In genomic region chr3:139538733-139539132, GRCh38 we compare ENCODE assay signal across 10 cellular contexts. TPM values are rescaled to one million over a fixed set of nuclear protein-coding genes. Genes with fewer than 3 reads are reported as not detected.
A peak's percentile ranks its signal among the peaks of the same experiment; 100 is the strongest.
DNase-seq lines count a peak whose midpoint lies in the region; ATAC-seq, FAIRE-seq and TF ChIP-seq lines count a peak whose summit lies in the region.
"Had no signal": no experiment of that assay in that cellular context is flagged by ENCODE, and none has a peak within 500 bp of the region (broad histone marks: within the 10 kb centered on the region; RNA-seq: fewer than 3 reads in every experiment).

No MANE protein-coding gene starts in this region.

- H3K79me2 ChIP-seq in H1 (ENCODE audit: control insufficient read depth in 1 of 2, insufficient read depth in 2 of 2, low read length in 2 of 2), result no peaks in the 10 kb centered on the region

- TF ChIP-seq RAD21 in H1 (IDR thresholded peaks at IDR 0.05 in 1 of 2, conservative IDR thresholded peaks at IDR 0.05 in 1 of 2; ENCODE audit: low read depth in 2 of 2, low read length in 2 of 2), result no peak

- H3K4me1 Mint-ChIP-seq in stimulated activated naive CD8-positive, alpha-beta T cell treated with anti-CD3 and anti-CD28 coated beads, Interleukin-15, amount 100 ng/mL, for 72 hours, result peaks cover 56% of the 10 kb centered on the region

- H3K14ac ChIP-seq in H1 (ENCODE audit: insufficient read length), result no peak overlapping the region

- no peaks in the 10 kb centered on the region for H4K20me1 ChIP-seq in H1 (replicated peaks in 1 of 2; ENCODE audit: control insufficient read depth in 1 of 2, insufficient read depth in 2 of 2, low read length in 2 of 2)

- no peak overlapping the region; the same call in 1 of the 2 replicates for H2BK5ac ChIP-seq in H1 (ENCODE audit: low read depth, low read length)

- peak; percentile 41 for ATAC-seq in left lobe of liver
- ATAC-seq in stimulated activated naive CD8-positive, alpha-beta T cell treated with anti-CD3 and anti-CD28 coated beads, Interleukin-15, amount 100 ng/mL, for 72 hours, result no peak
- ATAC-seq: activated T-cell treated with anti-CD3 and anti-CD28 coated beads, Interleukin-2, amount 50 U/mL, for 4 hours had no signal

- no peak overlapping the region for H3K27ac Mint-ChIP-seq in stimulated activated naive CD8-positive, alpha-beta T cell treated with anti-CD3 and anti-CD28 coated beads, Interleukin-15, amount 100 ng/mL, for 72 hours

- no peak for TF ChIP-seq EP300 in H1 (IDR thresholded peaks at IDR 0.05; ENCODE audit: borderline replicate concordance in 1 of 2, low read depth in 2 of 2, low read length in 2 of 2)

- 22% methylated on average over 21 of the region's 21 CpGs; no CpG with 5 or more reads in 1 of the 2 experiments for WGBS in H1 (ENCODE audit: extremely low coverage in 1 of 2, insufficient coverage in 1 of 2, insufficient read length in 1 of 2, insufficient replicate concordance in 2 of 2, low coverage in 1 of 2, low lambda C conversion rate in 2 of 2, missing lambda C conversion rate in 1 of 2), 2 experiments

- peak overlapping the region; percentile 3; the same call in 1 of the 2 replicates for H2BK12ac ChIP-seq in H1 (ENCODE audit: low read depth, low read length)

- H3K9me3 Mint-ChIP-seq in stimulated activated naive CD8-positive, alpha-beta T cell treated with anti-CD3 and anti-CD28 coated beads, Interleukin-15, amount 100 ng/mL, for 72 hours, result no peaks in the 10 kb centered on the region
- H3K9me3 Mint-ChIP-seq: activated T-cell treated with anti-CD3 and anti-CD28 coated beads, Interleukin-2, amount 50 U/mL, for 4 hours had no signal

- no peaks in the 10 kb centered on the region for H3K36me3 ChIP-seq in H1 (ENCODE audit: control insufficient read depth in 2 of 4, insufficient read depth in 4 of 4, low read length in 3 of 4)
- H3K36me3 ChIP-seq: neutrophil had no signal

- H3K4ac ChIP-seq in H1 (replicated peaks; ENCODE audit: insufficient read length, low read depth, low read length), result no peak overlapping the region

- H3K23me2 ChIP-seq in H1 (ENCODE audit: low read depth, low read length), result peaks cover 7% of the 10 kb centered on the region; the same call in 1 of the 2 replicates

- H2AK5ac ChIP-seq in H1 (ENCODE audit: low read depth, low read length), result no peak overlapping the region

- no peak overlapping the region for H3K56ac ChIP-seq in H1 (replicated peaks; ENCODE audit: insufficient read length, low read depth, low read length)

- no peak for TF ChIP-seq POLR2A in H1 (IDR thresholded peaks at IDR 0.05; ENCODE audit: control extremely low read depth in 1 of 2, low read depth in 2 of 2, low read length in 2 of 2)

- no peaks in the 10 kb centered on the region for H3K9me3 ChIP-seq in H1 (ENCODE audit: insufficient read depth in 2 of 2, low read depth in 1 of 2, low read length in 1 of 2)
- H3K9me3 ChIP-seq: neutrophil had no signal

- peaks cover 0 to 24% (median 19%) of the 10 kb centered on the region in 4 experiments; a peak in 4 of 7 replicates for H3K27me3 ChIP-seq in H1 (replicated peaks in 1 of 4; ENCODE audit: control insufficient read depth in 3 of 4, extremely low read depth in 1 of 4, insufficient read depth in 3 of 4, low read length in 3 of 4)

- peak overlapping the region in 1 of 4 experiments; percentile 54; a peak in 1 of 7 replicates for H3K9ac ChIP-seq in H1 (replicated peaks in 1 of 4; ENCODE audit: extremely low read depth in 1 of 4, low read depth in 3 of 4, low read length in 3 of 4)

- no peak overlapping the region for H3K27ac ChIP-seq in H1 (ENCODE audit: low read depth, low read length)
- H3K27ac ChIP-seq: neutrophil had no signal

- peak overlapping the region; percentile 51 to 72 (median 70) for H3K4me3 ChIP-seq in H1 (ENCODE audit: extremely low read depth in 1 of 4, insufficient read depth in 2 of 4, low read depth in 3 of 4, low read length in 4 of 4)

- H3K4me3 Mint-ChIP-seq in stimulated activated naive CD8-positive, alpha-beta T cell treated with anti-CD3 and anti-CD28 coated beads, Interleukin-15, amount 100 ng/mL, for 72 hours, result peak overlapping the region; percentile 70 to 77
- H3K4me3 Mint-ChIP-seq: activated T-cell treated with anti-CD3 and anti-CD28 coated beads, Interleukin-2, amount 50 U/mL, for 4 hours had no signal

- H3K79me1 ChIP-seq in H1 (ENCODE audit: low read depth, low read length), result no peaks in the 10 kb centered on the region

- H4K91ac ChIP-seq in H1 (replicated peaks; ENCODE audit: insufficient read length, low read length), result peak overlapping the region; percentile 23

- no peak overlapping the region for H2BK120ac ChIP-seq in H1 (replicated peaks; ENCODE audit: low read depth, low read length)

- no peak overlapping the region for H2BK20ac ChIP-seq in H1 (ENCODE audit: low read length)

- DNase-seq in NCI-H2081 treated with DMSO at 0.1 percent for 48 hours (lab: John Stamatoyannopoulos, UW), result peak; percentile 23
- no peak for DNase-seq in H1 (ENCODE audit: low read depth in 1 of 2, low spot score in 2 of 2)
- DNase-seq in left lobe of liver (ENCODE audit: low spot score), result peak; percentile 61
- DNase-seq in stimulated activated naive CD8-positive, alpha-beta T cell treated with anti-CD3 and anti-CD28 coated beads, Interleukin-15, amount 100 ng/mL, for 72 hours, result no peak
- DNase-seq in Kasumi-1 (lab: John Stamatoyannopoulos, UW), result no peak
- no peak for DNase-seq in NCI-H187 (lab: John Stamatoyannopoulos, UW)
- DNase-seq in RPMI8226, result no peak
- DNase-seq in NCI-H1105 treated with DMSO at 0.1 percent for 48 hours (lab: John Stamatoyannopoulos, UW), result no peak
- DNase-seq: activated T-cell treated with anti-CD3 and anti-CD28 coated beads, Interleukin-2, amount 50 U/mL, for 4 hours had no signal

- no peak for TF ChIP-seq CTCF in H1 (IDR thresholded peaks at IDR 0.05; ENCODE audit: control extremely low read depth in 1 of 3, insufficient read depth in 1 of 3, low read depth in 1 of 3, low read length in 3 of 3)

- POLR2A ChIA-PET in H1 (lab: Charles Lee; ENCODE audit: partially characterized antibody), result interaction anchor here (1.1 to 1.6 kb wide), 3 partner anchors 10 to 16 kb away, joined by 5 to 6 read pairs (median 6); no protein-coding TSS in a partner anchor

- no peak overlapping the region; the same call in 1 of the 2 replicates for H2BK15ac ChIP-seq in H1 (ENCODE audit: low read length)

- H3K4me2 ChIP-seq in H1 (ENCODE audit: insufficient read depth in 1 of 2, low read depth in 2 of 2, low read length in 2 of 2), result peak overlapping the region; percentile 95 to 96

- peak overlapping the region; percentile 25; the same call in 1 of the 2 replicates for H2AFZ ChIP-seq in H1 (ENCODE audit: low read length)

- H4K5ac ChIP-seq in H1 (ENCODE audit: insufficient read length, low read depth, low read length), result no peak overlapping the region

- H4K8ac ChIP-seq in H1 (ENCODE audit: extremely low read depth, insufficient read depth, low read length), result no peak overlapping the region

- H3K18ac ChIP-seq in H1 (ENCODE audit: extremely low read depth, low read length), result no peak overlapping the region; the same call in 1 of the 2 replicates

- peaks cover 4 to 33% (median 19%) of the 10 kb centered on the region in 4 experiments for H3K4me1 ChIP-seq in H1 (replicated peaks in 1 of 4; ENCODE audit: control insufficient read depth in 3 of 4, insufficient read depth in 4 of 4, low read length in 3 of 4)

- CTCF ChIA-PET in H1 (lab: Charles Lee; ENCODE audit: partially characterized antibody), result interaction anchor here (0.9 to 2.3 kb wide), 2 partner anchors 15 to 19 kb away, joined by 3 to 10 read pairs; no protein-coding TSS in a partner anchor

- peaks cover 75% of the 10 kb centered on the region for H3K27me3 Mint-ChIP-seq in stimulated activated naive CD8-positive, alpha-beta T cell treated with anti-CD3 and anti-CD28 coated beads, Interleukin-15, amount 100 ng/mL, for 72 hours

- H3K23ac ChIP-seq in H1 (ENCODE audit: insufficient read length), result no peak overlapping the region

- FAIRE-seq in H1 (lab: Jason Lieb, UNC), result no peak

TF ChIP-seq in H1, 55 proteins besides CTCF, POLR2A, EP300 and RAD21:
- TF ChIP-seq, protein P1, sequence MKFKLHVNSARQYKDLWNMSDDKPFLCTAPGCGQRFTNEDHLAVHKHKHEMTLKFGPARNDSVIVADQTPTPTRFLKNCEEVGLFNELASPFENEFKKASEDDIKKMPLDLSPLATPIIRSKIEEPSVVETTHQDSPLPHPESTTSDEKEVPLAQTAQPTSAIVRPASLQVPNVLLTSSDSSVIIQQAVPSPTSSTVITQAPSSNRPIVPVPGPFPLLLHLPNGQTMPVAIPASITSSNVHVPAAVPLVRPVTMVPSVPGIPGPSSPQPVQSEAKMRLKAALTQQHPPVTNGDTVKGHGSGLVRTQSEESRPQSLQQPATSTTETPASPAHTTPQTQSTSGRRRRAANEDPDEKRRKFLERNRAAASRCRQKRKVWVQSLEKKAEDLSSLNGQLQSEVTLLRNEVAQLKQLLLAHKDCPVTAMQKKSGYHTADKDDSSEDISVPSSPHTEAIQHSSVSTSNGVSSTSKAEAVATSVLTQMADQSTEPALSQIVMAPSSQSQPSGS (IDR thresholded peaks at IDR 0.05; ENCODE audit: low read length), result no peak
- TF ChIP-seq CTBP2 (IDR thresholded peaks at IDR 0.05; ENCODE audit: borderline replicate concordance, insufficient read depth, insufficient read length, low read length), result no peak
- TF ChIP-seq TAF7 (optimal IDR thresholded peaks at IDR 0.05; ENCODE audit: borderline replicate concordance, low read depth, low read length), result no peak
- TF ChIP-seq, protein P2, sequence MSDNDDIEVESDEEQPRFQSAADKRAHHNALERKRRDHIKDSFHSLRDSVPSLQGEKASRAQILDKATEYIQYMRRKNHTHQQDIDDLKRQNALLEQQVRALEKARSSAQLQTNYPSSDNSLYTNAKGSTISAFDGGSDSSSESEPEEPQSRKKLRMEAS (IDR thresholded peaks at IDR 0.05), result 0 out of 2 replicates have a peak, but pooled peaks have one; percentile 7

RNA-seq across cellular contexts. Expression of gene RBP1, which starts 0.8 kb away (rescaled TPM):
- 47.8 and 56.6 TPM in 2 replicates for total RNA-seq in H1 (2021; fragmentation: NEBNext Ultra II Directional; extraction: Animal tissue kit (Norgen Biotek cat#: 25700))
- polyA plus RNA-seq in H1 (2011; rRNA removed), result 54.5 and 79.4 TPM in 2 replicates
- 84.5 TPM for polyA plus RNA-seq in H1 (2011; cell fraction: cytosol; rRNA removed)
- 34.5 TPM for polyA plus RNA-seq in H1 (2011; cell fraction: nucleus; rRNA removed)
- 57.6 to 87.8 TPM (median 79.2 TPM) in 4 replicates for polyA plus RNA-seq in H1 (2012, experiment 1 of 2)
- polyA plus RNA-seq in H1 (2012, experiment 2 of 2), result 41.5 TPM
- polyA plus RNA-seq in H1 (2013, experiment 1 of 2), result 44.4 TPM
- 47.2 TPM for polyA plus RNA-seq in H1 (2013, experiment 2 of 2)
- 24.6 and 35.3 TPM in 2 replicates for polyA minus RNA-seq in H1 (2011; rRNA and poly(A)+ RNA removed)
- polyA minus RNA-seq in H1 (2011; cell fraction: cytosol; rRNA and poly(A)+ RNA removed), result 8.4 TPM
- polyA minus RNA-seq in H1 (2011; cell fraction: nucleus; rRNA and poly(A)+ RNA removed), result 14.8 TPM
- total RNA-seq in left lobe of liver, result 29.8 TPM

Comparison
In these comparisons a context has a peak if more than half of its experiments do, and no peak if none do; other contexts are left out.
1. DNase-seq: peak in NCI-H2081 treated with DMSO at 0.1 percent for 48 hours (single experiment) and left lobe of liver (single experiment); none in H1 (0 of 2), stimulated activated naive CD8-positive, alpha-beta T cell treated with anti-CD3 and anti-CD28 coated beads, Interleukin-15, amount 100 ng/mL, for 72 hours (0 of 2), Kasumi-1 (0 of 2), NCI-H187 (0 of 2), RPMI8226 (single experiment) and NCI-H1105 treated with DMSO at 0.1 percent for 48 hours (single experiment).